8 cellular contexts compared by ENCODE assay signal in genomic region chr1:31645274-31645568, GRCh38. TPM values are rescaled to one million over a fixed set of nuclear protein-coding genes. Genes with fewer than 3 reads are reported as not detected.
DNase-seq lines count a peak whose midpoint lies in the region; ATAC-seq and TF ChIP-seq lines count a peak whose summit lies in the region.

No MANE protein-coding gene starts in this region.

- no peaks in the 10 kb centered on the region for H3K27me3 ChIP-seq in body of pancreas
- no peaks in the 10 kb centered on the region for H3K27me3 ChIP-seq in liver (ENCODE audit: control insufficient read depth in 4 of 4, insufficient read depth in 4 of 4, low read length in 3 of 4)
- H3K27me3 ChIP-seq in thymus (ENCODE audit: control insufficient read depth, insufficient read depth) = no peaks in the 10 kb centered on the region

- H3K4me1 ChIP-seq in body of pancreas (peaks cover 39% of the 10 kb centered on the region), liver (ENCODE audit: control insufficient read depth in 4 of 4, insufficient read depth in 4 of 4, low read length in 3 of 4) (peaks cover 0 to 26% (median 13%) of the 10 kb centered on the region in 4 donors), thymus (ENCODE audit: control insufficient read depth, insufficient read depth, low read length) (peaks cover 8% of the 10 kb centered on the region)

- H3K27me3 Mint-ChIP-seq in activated CD4-positive, alpha-beta T cell treated with anti-CD3 and anti-CD28 coated beads, Interleukin-2, amount 10 ng/mL, durations not matched to agents 7 days and 5 days = no peaks in the 10 kb centered on the region

- H3K36me3 Mint-ChIP-seq in activated CD4-positive, alpha-beta T cell treated with anti-CD3 and anti-CD28 coated beads, Interleukin-2, amount 10 ng/mL, durations not matched to agents 7 days and 5 days (ENCODE audit: low read depth) = peaks cover 1% of the 10 kb centered on the region

- TF ChIP-seq POLR2A in body of pancreas (IDR thresholded peaks at IDR 0.05) = no peak

- CTCF ChIA-PET in activated CD4-positive, alpha-beta T cell treated with anti-CD3 and anti-CD28 coated beads, Interleukin-2, amount 10 ng/mL, durations not matched to agents 7 days and 5 days (lab: Charles Lee) = interaction anchor here (0.8 to 4.1 kb wide), 6 partner anchors 14 to 144 kb away, joined by 3 to 17 read pairs (median 3); no protein-coding TSS in a partner anchor

- H3K27ac ChIP-seq in body of pancreas = peak overlapping the region; percentile 86 to 95 (median 94)
- H3K27ac ChIP-seq in liver (ENCODE audit: low read depth in 1 of 2, low read length in 2 of 2) = peak overlapping the region; percentile 96 to 98
- H3K27ac ChIP-seq in thymus (ENCODE audit: low read depth) = peak overlapping the region; percentile 97

- H3K4me1 Mint-ChIP-seq in activated CD4-positive, alpha-beta T cell treated with anti-CD3 and anti-CD28 coated beads, Interleukin-2, amount 10 ng/mL, durations not matched to agents 7 days and 5 days = peaks cover 34% of the 10 kb centered on the region

- no peak for TF ChIP-seq CTCF in body of pancreas (IDR thresholded peaks at IDR 0.05)
- TF ChIP-seq CTCF in liver (IDR thresholded peaks at IDR 0.05; ENCODE audit: low read depth, low read length, missing input control) = no peak

- H3K9ac ChIP-seq in liver (ENCODE audit: low read depth in 1 of 2, low read length in 2 of 2) = peak overlapping the region; percentile 53 to 94

- TF ChIP-seq RAD21 in liver (IDR thresholded peaks at IDR 0.05) = no peak

- POLR2A ChIA-PET in activated CD4-positive, alpha-beta T cell treated with anti-CD3 and anti-CD28 coated beads, Interleukin-2, amount 10 ng/mL, durations not matched to agents 7 days and 5 days (lab: Charles Lee) = interaction anchor here (0.6 kb wide), 1 partner anchor 630 kb away, joined by 4 read pairs; no protein-coding TSS in a partner anchor

- ATAC-seq in body of pancreas = no peak

- intact Hi-C loops in body of pancreas (cut with DNase I) = no loop called here

- H3K9me3 ChIP-seq in body of pancreas = no peaks in the 10 kb centered on the region
- no peaks in the 10 kb centered on the region for H3K9me3 ChIP-seq in liver (ENCODE audit: control insufficient read depth in 4 of 4, low read length in 3 of 4)
- H3K9me3 ChIP-seq in thymus (ENCODE audit: control insufficient read depth) = peaks cover 1% of the 10 kb centered on the region

- peak overlapping the region; percentile 94 for H3K4me3 Mint-ChIP-seq in activated CD4-positive, alpha-beta T cell treated with anti-CD3 and anti-CD28 coated beads, Interleukin-2, amount 10 ng/mL, durations not matched to agents 7 days and 5 days

- WGBS in body of pancreas, 2 donors = 0% methylated on average over 9 to 11 of the region's 11 CpGs
- 1% methylated on average over 11 of the region's 11 CpGs for WGBS in liver
- 2% methylated on average over 11 of the region's 11 CpGs for WGBS in thymus

- H3K27ac Mint-ChIP-seq in activated CD4-positive, alpha-beta T cell treated with anti-CD3 and anti-CD28 coated beads, Interleukin-2, amount 10 ng/mL, durations not matched to agents 7 days and 5 days = peak overlapping the region; percentile 100

- peaks cover 3% of the 10 kb centered on the region for H3K9me3 Mint-ChIP-seq in activated CD4-positive, alpha-beta T cell treated with anti-CD3 and anti-CD28 coated beads, Interleukin-2, amount 10 ng/mL, durations not matched to agents 7 days and 5 days

- no peaks in the 10 kb centered on the region for H3K36me3 ChIP-seq in body of pancreas (replicated peaks in 1 of 2; ENCODE audit: insufficient read depth in 1 of 2, low read depth in 2 of 2)
- H3K36me3 ChIP-seq in liver (ENCODE audit: control insufficient read depth in 4 of 4, insufficient read depth in 3 of 4, low read depth in 1 of 4, low read length in 3 of 4) = no peaks in the 10 kb centered on the region
- H3K36me3 ChIP-seq in thymus (ENCODE audit: control insufficient read depth, insufficient read depth) = no peaks in the 10 kb centered on the region

- DNase-seq in activated CD4-positive, alpha-beta T cell treated with anti-CD3 and anti-CD28 coated beads, Interleukin-2, amount 10 ng/mL, durations not matched to agents 7 days and 5 days = no peak
- no peak for DNase-seq in activated CD4-positive, alpha-beta T cell treated with anti-CD3 and anti-CD28 coated beads, Interleukin-2, amount 50 U/mL, for 4 hours
- DNase-seq in body of pancreas (no peak), NCI-H345 (lab: John Stamatoyannopoulos, UW) (no peak), EL (no peak), ecto neural progenitor cell (ENCODE audit: low spot score) (no peak)

- H3K4me3 ChIP-seq in body of pancreas = peak overlapping the region; percentile 5 to 61
- H3K4me3 ChIP-seq in liver (ENCODE audit: low read depth in 1 of 3, low read length in 3 of 3) = peak overlapping the region; percentile 44 to 97 (median 74)
- H3K4me3 ChIP-seq in thymus (ENCODE audit: low read length) = peak overlapping the region; percentile 79

TF ChIP-seq in liver, 16 proteins besides CTCF, POLR2A, EP300 and RAD21:
- TF ChIP-seq TAF1 (conservative IDR thresholded peaks at IDR 0.05) (no peak), SP1 (IDR thresholded peaks at IDR 0.05) (no peak), GABPA (IDR thresholded peaks at IDR 0.05 in 1 of 2, conservative IDR thresholded peaks at IDR 0.05 in 1 of 2) (no peak), HNF4A (conservative IDR thresholded peaks at IDR 0.05) (no peak), EGR1 (IDR thresholded peaks at IDR 0.05; ENCODE audit: low read depth in 2 of 2) (no peak), JUND (IDR thresholded peaks at IDR 0.05) (no peak), HNF4G (IDR thresholded peaks at IDR 0.05) (no peak), RXRA (IDR thresholded peaks at IDR 0.05) (no peak), YY1 (IDR thresholded peaks at IDR 0.05) (peak; percentile 9), FOXA1 (IDR thresholded peaks at IDR 0.05) (no peak), ATF3 (IDR thresholded peaks at IDR 0.05) (peak; percentile 6), NR2F2 (IDR thresholded peaks at IDR 0.05) (no peak), FOXA2 (IDR thresholded peaks at IDR 0.05) (no peak), MAX (IDR thresholded peaks at IDR 0.05) (no peak), ZBTB33 (IDR thresholded peaks at IDR 0.05) (no peak)

RNA-seq across cellular contexts. Expression of gene PEF1, which starts 0.5 kb away (rescaled TPM):
- 10 to 100 TPM; 50.4 to 51.6 TPM for total RNA-seq in activated CD4-positive, alpha-beta T cell treated with anti-CD3 and anti-CD28 coated beads, Interleukin-2, amount 10 ng/mL, durations not matched to agents 7 days and 5 days
- total RNA-seq in body of pancreas (10 to 100 TPM; 23.6 to 24.1 TPM), liver (10 to 100 TPM; 30.4 to 34.1 TPM)
- polyA plus RNA-seq in liver (10 to 100 TPM; 27.7 to 46.8 TPM), thymus (83.1 TPM)

RNA-seq across cellular contexts. Expression of gene HCRTR1, which starts 27.7 kb away (rescaled TPM):
- total RNA-seq in activated CD4-positive, alpha-beta T cell treated with anti-CD3 and anti-CD28 coated beads, Interleukin-2, amount 10 ng/mL, durations not matched to agents 7 days and 5 days = not detected
- total RNA-seq in body of pancreas (not detected), liver (not detected)
- polyA plus RNA-seq in liver (under 1 TPM in 1 of 2 donors, not detected in 1; 0.06 TPM), thymus (0.02 TPM)

RNA-seq across cellular contexts. Expression of gene COL16A1, which starts 58.6 kb away (rescaled TPM):
- total RNA-seq in activated CD4-positive, alpha-beta T cell treated with anti-CD3 and anti-CD28 coated beads, Interleukin-2, amount 10 ng/mL, durations not matched to agents 7 days and 5 days = not detected
- total RNA-seq in body of pancreas (10 to 100 TPM; 10.1 to 15.8 TPM), liver (1 to 10 TPM; 3.0 to 3.8 TPM)
- polyA plus RNA-seq in liver (1 to 10 TPM in 1 of 2 donors, under 1 TPM in 1; 0.43 to 1.7 TPM), thymus (39.3 TPM)
